11 cellular contexts compared by ENCODE assay signal in the genomic region with DNA sequence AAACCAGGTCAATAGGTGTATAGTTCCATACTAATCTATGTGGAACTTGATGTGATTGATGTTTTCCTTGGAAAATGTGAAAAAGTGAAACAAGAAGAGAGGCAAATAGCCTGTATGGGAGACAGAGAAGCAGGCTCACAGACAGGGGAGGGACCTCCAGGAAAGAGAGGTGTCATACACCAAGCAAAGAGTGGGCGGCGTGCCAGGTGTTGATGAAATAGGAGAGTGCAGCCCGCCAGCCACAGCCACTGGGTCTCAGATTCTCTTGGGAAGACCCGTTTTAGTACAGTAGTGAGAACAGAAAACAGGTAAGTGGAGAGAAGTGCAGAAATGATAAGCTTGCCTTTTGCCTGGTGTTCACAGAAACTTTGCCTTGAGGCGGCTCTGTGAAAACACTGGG.
DNase-seq lines count a peak whose midpoint lies in the region; ATAC-seq, FAIRE-seq and TF ChIP-seq lines count a peak whose summit lies in the region.
"Had no signal": no experiment of that assay in that cellular context is flagged by ENCODE, and none has a peak within 500 bp of the region (broad histone marks: within the 10 kb centered on the region; RNA-seq: fewer than 3 reads in every experiment).

No MANE protein-coding gene starts in this region.

- ATAC-seq in GM21737 (IDR thresholded peaks at IDR 0.05; ENCODE audit: unreplicated experiment): no peak

- no peak for TF ChIP-seq CTCF in astrocyte (IDR thresholded peaks at IDR 0.05; ENCODE audit: insufficient read depth, low read depth, low read length)
- TF ChIP-seq CTCF in ovary (IDR thresholded peaks at IDR 0.05): no peak

- TF ChIP-seq POLR2A in ovary (IDR thresholded peaks at IDR 0.05): no peak

- H3K27me3 ChIP-seq in astrocyte (ENCODE audit: insufficient read depth, low read length) (no peaks in the 10 kb centered on the region), ovary (no peaks in the 10 kb centered on the region)

- TF ChIP-seq EP300 in ovary (IDR thresholded peaks at IDR 0.05): no peak

- H3K4me1 Mint-ChIP-seq in astrocyte (ENCODE audit: low read depth, unreplicated experiment): peaks cover 22% of the 10 kb centered on the region

- WGBS in ovary, 3 donors: 92 to 94% (median 93%) methylated on average over 5 of the region's 5 CpGs

- H3K9me3 Mint-ChIP-seq in astrocyte (ENCODE audit: unreplicated experiment): no peaks in the 10 kb centered on the region

- H3K79me2 ChIP-seq in astrocyte (ENCODE audit: insufficient read depth, low read length): no peaks in the 10 kb centered on the region

- H2AFZ ChIP-seq in astrocyte (ENCODE audit: low read depth, low read length): no peak overlapping the region

- H3K4me3 ChIP-seq in astrocyte (ENCODE audit: insufficient read depth, low read depth, low read length) (no peak overlapping the region), ovary (no peak overlapping the region)
- H3K4me3 ChIP-seq: skin epidermis had no signal

- H3K9ac ChIP-seq in astrocyte (ENCODE audit: low read length): no peak overlapping the region

- H3K4me1 ChIP-seq in astrocyte (ENCODE audit: insufficient read depth, low read length): peaks cover 8% of the 10 kb centered on the region
- peaks cover 10% of the 10 kb centered on the region for H3K4me1 ChIP-seq in ovary (ENCODE audit: insufficient read depth)

- H3K36me3 Mint-ChIP-seq in astrocyte (ENCODE audit: low read depth, unreplicated experiment): peaks cover 3% of the 10 kb centered on the region

- H3K36me3 ChIP-seq in astrocyte (ENCODE audit: insufficient read depth, low read length) (no peaks in the 10 kb centered on the region), ovary (no peaks in the 10 kb centered on the region)

- no peak overlapping the region for H3K4me3 Mint-ChIP-seq in astrocyte (ENCODE audit: unreplicated experiment)

- DNase-seq in DMS79 treated with DMSO at 0.1 percent for 48 hours (lab: John Stamatoyannopoulos, UW): peak; percentile 23
- DNase-seq in DMS79 (lab: John Stamatoyannopoulos, UW): no peak
- peak; percentile 50 for DNase-seq in NCI-H2029 (lab: John Stamatoyannopoulos, UW)
- DNase-seq in astrocyte (ENCODE audit: low read depth): no peak
- peak; percentile 22 to 61 (median 41) for DNase-seq in ovary
- no peak for DNase-seq in activated CD4-positive, CD25-positive, alpha-beta regulatory T cell (lab: John Stamatoyannopoulos, UW)
- no peak for DNase-seq in putamen (ENCODE audit: low spot score)
- DNase-seq: NK-92 treated with Interleukin-12 subunit alpha and Interleukin-12 subunit beta, amount 100 ng/mL, for 24 hours had no signal

- intact Hi-C loops in ovary (cut with DNase I): no loop called here

- H3K4me2 ChIP-seq in astrocyte (ENCODE audit: low read length): peak overlapping the region; percentile 39

- no peaks in the 10 kb centered on the region for H3K27me3 Mint-ChIP-seq in astrocyte (ENCODE audit: low read depth, unreplicated experiment)

- H3K9me3 ChIP-seq in astrocyte (ENCODE audit: insufficient read depth, low read depth, low read length): no peaks in the 10 kb centered on the region
- H3K9me3 ChIP-seq in ovary: no peaks in the 10 kb centered on the region

- no peaks in the 10 kb centered on the region for H4K20me1 ChIP-seq in astrocyte (ENCODE audit: insufficient read depth, low read length)

- H3K27ac ChIP-seq in astrocyte (ENCODE audit: low read depth, low read length): no peak overlapping the region
- H3K27ac ChIP-seq in ovary: no peak overlapping the region

- FAIRE-seq in astrocyte (lab: Jason Lieb, UNC): no peak
- FAIRE-seq: endometrium had no signal

- no peak overlapping the region for H3K27ac Mint-ChIP-seq in astrocyte (ENCODE audit: unreplicated experiment)

Comparison
In these comparisons a context has a peak if more than half of its experiments do, and no peak if none do; other contexts are left out.
1. DNase-seq: peak in DMS79 treated with DMSO at 0.1 percent for 48 hours (single experiment), NCI-H2029 (single experiment) and ovary (5 of 5); none in DMS79 (single experiment), astrocyte (single experiment), activated CD4-positive, CD25-positive, alpha-beta regulatory T cell (0 of 4) and putamen (single experiment).